In genomic region chr1:23718482-23718881, GRCh38 we compare ENCODE assay signal across 8 cellular contexts. TPM values are rescaled to one million over a fixed set of nuclear protein-coding genes. Genes with fewer than 3 reads are reported as not detected.
DNase-seq lines count a peak whose midpoint lies in the region; ATAC-seq, FAIRE-seq and TF ChIP-seq lines count a peak whose summit lies in the region.

No MANE protein-coding gene starts in this region.

- no peak overlapping the region for H3K4me2 ChIP-seq in hepatocyte

- no peaks in the 10 kb centered on the region for H3K9me2 ChIP-seq in hepatocyte (replicated peaks; ENCODE audit: insufficient read depth)

- H3K79me2 ChIP-seq in hepatocyte: peaks cover 65% of the 10 kb centered on the region

- H2AFZ ChIP-seq in hepatocyte: no peak overlapping the region

- H3K4me1 ChIP-seq in hepatocyte (ENCODE audit: insufficient read depth): no peaks in the 10 kb centered on the region
- H3K4me1 ChIP-seq in naive thymus-derived CD4-positive, alpha-beta T cell (ENCODE audit: control insufficient read depth in 2 of 2, insufficient read depth in 2 of 2, low read length in 2 of 2): no peaks in the 10 kb centered on the region

- peaks cover 9% of the 10 kb centered on the region for H4K20me1 ChIP-seq in hepatocyte (ENCODE audit: insufficient read depth, poor library complexity, severe bottlenecking)

- peak; percentile 61 for DNase-seq in ACHN
- DNase-seq in GM13977 (ENCODE audit: low spot score): no peak
- DNase-seq in RCC 7860 (ENCODE audit: low spot score): peak; percentile 50
- DNase-seq in hepatocyte (ENCODE audit: low spot score): peak; percentile 53
- no peak for DNase-seq in omental fat pad (ENCODE audit: low spot score)
- no peak for DNase-seq in naive thymus-derived CD4-positive, alpha-beta T cell

- H3K36me3 Mint-ChIP-seq in naive thymus-derived CD4-positive, alpha-beta T cell: peaks cover 0 to 9% (median 0%) of the 10 kb centered on the region in 5 donors

- CTCF ChIA-PET in naive thymus-derived CD4-positive, alpha-beta T cell (lab: Charles Lee): no interaction called here

- no peaks in the 10 kb centered on the region for H3K27me3 ChIP-seq in hepatocyte
- H3K27me3 ChIP-seq in naive thymus-derived CD4-positive, alpha-beta T cell (ENCODE audit: control insufficient read depth in 2 of 2, insufficient read depth in 2 of 2, low read length in 2 of 2): no peaks in the 10 kb centered on the region

- WGBS in hepatocyte (ENCODE audit: low lambda C conversion rate, missing lambda C conversion rate): 55% methylated on average over 3 of the region's 3 CpGs

- H3K9me3 Mint-ChIP-seq in naive thymus-derived CD4-positive, alpha-beta T cell: no peaks in the 10 kb centered on the region

- peak; percentile 40 for TF ChIP-seq CTCF in GM13977 (IDR thresholded peaks at IDR 0.05; ENCODE audit: extremely low read depth, insufficient read depth, missing control alignments)
- TF ChIP-seq CTCF in hepatocyte (IDR thresholded peaks at IDR 0.05; ENCODE audit: poor library complexity): peak; percentile 9
- no peak for TF ChIP-seq CTCF in omental fat pad (IDR thresholded peaks at IDR 0.05)

- no peak overlapping the region for H3K4me3 Mint-ChIP-seq in naive thymus-derived CD4-positive, alpha-beta T cell

- no peak overlapping the region for H3K4me3 ChIP-seq in hepatocyte
- no peak overlapping the region for H3K4me3 ChIP-seq in naive thymus-derived CD4-positive, alpha-beta T cell (ENCODE audit: low read length)

- peaks cover 0 to 17% (median 3%) of the 10 kb centered on the region in 7 donors for H3K4me1 Mint-ChIP-seq in naive thymus-derived CD4-positive, alpha-beta T cell

- H3K9me3 ChIP-seq in hepatocyte (ENCODE audit: low read depth): no peaks in the 10 kb centered on the region
- H3K9me3 ChIP-seq in naive thymus-derived CD4-positive, alpha-beta T cell (ENCODE audit: control insufficient read depth in 2 of 3, low read length in 3 of 3): no peaks in the 10 kb centered on the region

- intact Hi-C loops in naive thymus-derived CD4-positive, alpha-beta T cell (cut with micrococcal nuclease): no loop called here

- POLR2A ChIA-PET in naive thymus-derived CD4-positive, alpha-beta T cell (lab: Charles Lee): no interaction called here

- FAIRE-seq in RCC 7860 (lab: Jason Lieb, UNC): no peak

- in situ Hi-C loops in ACHN (cut with HindIII; ENCODE audit: low pct_ligation_motif_present, low pct_unique_long_range_greater_than_20kb, low sequenced_read_pairs) (no loop called here), GM13977 (cut with MboI; ENCODE audit: low pct_unique_long_range_greater_than_20kb, low sequenced_read_pairs, unreplicated experiment) (no loop called here)

- no peaks in the 10 kb centered on the region for H3K27me3 Mint-ChIP-seq in naive thymus-derived CD4-positive, alpha-beta T cell

- no peak for ATAC-seq in omental fat pad (ENCODE audit: low FRiP score)
- ATAC-seq in naive thymus-derived CD4-positive, alpha-beta T cell: no peak
- no peak for ATAC-seq in HG02970 (IDR thresholded peaks at IDR 0.05; ENCODE audit: low FRiP score, unreplicated experiment)
- no peak for ATAC-seq in GM18861 (IDR thresholded peaks at IDR 0.05; ENCODE audit: unreplicated experiment)

- H3K27ac Mint-ChIP-seq in naive thymus-derived CD4-positive, alpha-beta T cell: peak overlapping the region in 1 of 9 donors; percentile 43

- H3K36me3 ChIP-seq in hepatocyte (replicated peaks; ENCODE audit: insufficient read depth, low read depth): no peaks in the 10 kb centered on the region
- H3K36me3 ChIP-seq in naive thymus-derived CD4-positive, alpha-beta T cell (ENCODE audit: control insufficient read depth in 2 of 3, insufficient read depth in 3 of 3, low read length in 3 of 3): no peaks in the 10 kb centered on the region

- H3K27ac ChIP-seq in hepatocyte: no peak overlapping the region
- H3K27ac ChIP-seq in naive thymus-derived CD4-positive, alpha-beta T cell (ENCODE audit: low read depth, low read length): no peak overlapping the region

RNA-seq across cellular contexts. Expression of gene ELOA, which starts 24.8 kb away (rescaled TPM):
- total RNA-seq in hepatocyte (25.6 and 28.3 TPM in 2 replicates), omental fat pad (10 to 100 TPM; 44.1 to 73.7 (median 54.1) TPM)
- 26.0 and 27.0 TPM in 2 replicates for polyA plus RNA-seq in hepatocyte
- 10 to 100 TPM; 28.0 to 36.1 (median 30.4) TPM for total RNA-seq in naive thymus-derived CD4-positive, alpha-beta T cell
- 10 to 100 TPM; 20.3 to 30.8 TPM for polyA plus RNA-seq in naive thymus-derived CD4-positive, alpha-beta T cell

RNA-seq across cellular contexts. Expression of gene RPL11, which starts 26.9 kb away (rescaled TPM):
- total RNA-seq in hepatocyte (828 and 862 TPM in 2 replicates), omental fat pad (1,000 to 10,000 TPM in 2 of 4 donors, 100 to 1,000 TPM in 2; 867 to 1,131 (median 994) TPM)
- 526 and 593 TPM in 2 replicates for polyA plus RNA-seq in hepatocyte
- total RNA-seq in naive thymus-derived CD4-positive, alpha-beta T cell: 1,000 to 10,000 TPM; 1,206 to 2,420 (median 2,172) TPM
- polyA plus RNA-seq in naive thymus-derived CD4-positive, alpha-beta T cell: 1,000 to 10,000 TPM; 1,567 to 2,009 TPM

RNA-seq across cellular contexts. Expression of gene PITHD1, which starts 59.7 kb away (rescaled TPM):
- total RNA-seq in hepatocyte (45.1 and 49.4 TPM in 2 replicates), omental fat pad (10 to 100 TPM; 44.3 to 58.8 (median 51.7) TPM)
- polyA plus RNA-seq in hepatocyte: 28.4 and 29.3 TPM in 2 replicates
- total RNA-seq in naive thymus-derived CD4-positive, alpha-beta T cell: 10 to 100 TPM; 57.6 to 81.9 (median 76.0) TPM
- 10 to 100 TPM; 82.2 to 88.9 TPM for polyA plus RNA-seq in naive thymus-derived CD4-positive, alpha-beta T cell

Comparison
In these comparisons a context has a peak if more than half of its experiments do, and no peak if none do; other contexts are left out.
1. DNase-seq: peak in ACHN (single experiment), RCC 7860 (single experiment) and hepatocyte (single experiment); none in GM13977 (single experiment), omental fat pad (single experiment) and naive thymus-derived CD4-positive, alpha-beta T cell (0 of 9).
2. CTCF ChIP-seq: peak in GM13977 (single experiment) and hepatocyte (single experiment); none in omental fat pad (0 of 3).